In the genomic region with DNA sequence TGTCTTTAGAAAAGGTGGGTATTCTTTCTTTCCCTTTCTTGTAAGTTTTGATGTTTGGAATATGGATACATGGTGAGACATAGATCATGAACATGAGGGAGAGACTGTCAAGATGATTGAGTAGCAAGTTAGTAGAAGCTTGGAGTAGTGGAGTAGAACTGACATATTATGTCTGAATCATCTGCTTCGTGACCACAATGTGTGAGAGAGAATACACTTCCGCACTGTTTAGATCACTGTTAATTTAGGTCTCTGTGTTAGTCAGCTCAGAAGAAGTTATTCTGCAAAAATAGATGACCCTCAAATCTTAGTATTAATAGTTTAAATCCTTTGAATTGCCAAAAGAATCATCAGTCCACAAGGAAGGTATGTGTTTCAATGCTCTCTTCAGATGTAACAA, we compare ENCODE assay signal across 12 cellular contexts.
DNase-seq lines count a peak whose midpoint lies in the region; TF ChIP-seq lines count a peak whose summit lies in the region.
"Had no signal": no experiment of that assay in that cellular context is flagged by ENCODE, and none has a peak within 500 bp of the region (broad histone marks: within the 10 kb centered on the region; RNA-seq: fewer than 3 reads in every experiment).

No MANE protein-coding gene starts in this region.

- peak; percentile 2 for DNase-seq in EL
- peak; percentile 0 for DNase-seq in M059J (ENCODE audit: low read depth)
- peak; percentile 3 for DNase-seq in RPMI7951 (ENCODE audit: low read depth)
- DNase-seq in GM13977 (ENCODE audit: low spot score), result no peak
- no peak for DNase-seq in NCI-H82 treated with DMSO at 0.1 percent for 48 hours (lab: John Stamatoyannopoulos, UW; ENCODE audit: unreplicated experiment)
- DNase-seq in RPMI8226, result no peak
- DNase-seq in ACHN, result no peak
- DNase-seq: CD4-positive, alpha-beta memory T cell; DMS79 treated with DMSO at 0.1 percent for 48 hours; GF-D8; GM23248; KG1 had no signal

- no peak for TF ChIP-seq CTCF in GM13977 (IDR thresholded peaks at IDR 0.05; ENCODE audit: extremely low read depth, insufficient read depth, missing control alignments)

- in situ Hi-C loops in GM13977 (cut with MboI; ENCODE audit: low pct_unique_long_range_greater_than_20kb, low sequenced_read_pairs, unreplicated experiment) (no loop called here), ACHN (cut with HindIII; ENCODE audit: low pct_ligation_motif_present, low pct_unique_long_range_greater_than_20kb, low sequenced_read_pairs) (no loop called here)

Comparison
In these comparisons a context has a peak if more than half of its experiments do, and no peak if none do; other contexts are left out.
1. DNase-seq: peak in EL (single experiment), M059J (single experiment) and RPMI7951 (single experiment); none in GM13977 (single experiment), NCI-H82 treated with DMSO at 0.1 percent for 48 hours (single experiment), RPMI8226 (single experiment) and ACHN (single experiment).